ENCODE assay signal across 10 cellular contexts in genomic region chr6:114007451-114007953, GRCh38. TPM values are rescaled to one million over a fixed set of nuclear protein-coding genes. Genes with fewer than 3 reads are reported as not detected.
DNase-seq lines count a peak whose midpoint lies in the region; ATAC-seq and TF ChIP-seq lines count a peak whose summit lies in the region.
"Had no signal": no experiment of that assay in that cellular context is flagged by ENCODE, and none has a peak within 500 bp of the region (broad histone marks: within the 10 kb centered on the region; RNA-seq: fewer than 3 reads in every experiment).

No MANE protein-coding gene starts in this region.

- no peaks in the 10 kb centered on the region for H3K9me3 ChIP-seq in CD4-positive, alpha-beta T cell (ENCODE audit: control insufficient read depth, low read length)
- H3K9me3 ChIP-seq: ascending aorta had no signal

- BruUV-seq in Calu3 (replicated peaks; lab: Mats Ljungman, UMichigan) = no TSS peak

- H4K20me1 ChIP-seq in KMS-11 (ENCODE audit: insufficient read depth) = no peaks in the 10 kb centered on the region

- no peak overlapping the region for H3K27ac Mint-ChIP-seq in CD4-positive, alpha-beta T cell
- H3K27ac Mint-ChIP-seq in activated naive CD8-positive, alpha-beta T cell treated with anti-CD3 and anti-CD28 coated beads, Interleukin-2, amount 50 U/mL, for 24 hours = no peak overlapping the region
- H3K27ac Mint-ChIP-seq in Calu3 (ENCODE audit: unreplicated experiment) = no peak overlapping the region

- POLR2A ChIA-PET in CD4-positive, alpha-beta T cell (lab: Charles Lee) = no interaction called here

- no peak for TF ChIP-seq CTCF in CD4-positive, alpha-beta T cell (IDR thresholded peaks at IDR 0.05)
- TF ChIP-seq CTCF in KMS-11 (conservative IDR thresholded peaks at IDR 0.05; ENCODE audit: low read depth, low read length) = no peak
- no peak for TF ChIP-seq CTCF in Calu3 (IDR thresholded peaks at IDR 0.05; ENCODE audit: unreplicated experiment)

- CTCF ChIA-PET in CD4-positive, alpha-beta T cell (lab: Charles Lee) = no interaction called here
- CTCF ChIA-PET in Calu3 (lab: Charles Lee) = no interaction called here

- peaks cover 24% of the 10 kb centered on the region for H3K4me1 ChIP-seq in KMS-11 (ENCODE audit: low read depth, poor library complexity, severe bottlenecking)
- H3K4me1 ChIP-seq: ascending aorta had no signal

- intact Hi-C loops in CD4-positive, alpha-beta T cell (cut with DNase I, micrococcal nuclease) = no loop called here
- intact Hi-C loops in Calu3 (cut with micrococcal nuclease; ENCODE audit: unreplicated experiment) = no loop called here

- H3K4me3 Mint-ChIP-seq in CD4-positive, alpha-beta T cell = no peak overlapping the region
- no peak overlapping the region for H3K4me3 Mint-ChIP-seq in activated naive CD8-positive, alpha-beta T cell treated with anti-CD3 and anti-CD28 coated beads, Interleukin-2, amount 50 U/mL, for 24 hours
- H3K4me3 Mint-ChIP-seq in Calu3 (ENCODE audit: low read depth, unreplicated experiment) = no peak overlapping the region

- no peaks in the 10 kb centered on the region for H3K9me3 Mint-ChIP-seq in CD4-positive, alpha-beta T cell
- no peaks in the 10 kb centered on the region for H3K9me3 Mint-ChIP-seq in activated naive CD8-positive, alpha-beta T cell treated with anti-CD3 and anti-CD28 coated beads, Interleukin-2, amount 50 U/mL, for 24 hours
- H3K9me3 Mint-ChIP-seq in Calu3 (ENCODE audit: low read depth, unreplicated experiment) = no peaks in the 10 kb centered on the region

- no peaks in the 10 kb centered on the region for H3K36me3 ChIP-seq in KMS-11 (ENCODE audit: insufficient read depth)
- H3K36me3 ChIP-seq: ascending aorta had no signal

- H3K36me3 Mint-ChIP-seq in CD4-positive, alpha-beta T cell (ENCODE audit: low read depth) = no peaks in the 10 kb centered on the region
- no peaks in the 10 kb centered on the region for H3K36me3 Mint-ChIP-seq in activated naive CD8-positive, alpha-beta T cell treated with anti-CD3 and anti-CD28 coated beads, Interleukin-2, amount 50 U/mL, for 24 hours (ENCODE audit: low read depth)
- H3K36me3 Mint-ChIP-seq in Calu3 (ENCODE audit: insufficient read depth, unreplicated experiment) = no peaks in the 10 kb centered on the region

- peak; percentile 68 for ATAC-seq in CD4-positive, alpha-beta T cell (ENCODE audit: poor library complexity)
- ATAC-seq in GM19372 (IDR thresholded peaks at IDR 0.05; ENCODE audit: low read depth, unreplicated experiment) (peak; percentile 90), GM21360 (IDR thresholded peaks at IDR 0.05; ENCODE audit: unreplicated experiment) (no peak)
- peak; percentile 89 for ATAC-seq in activated naive CD8-positive, alpha-beta T cell treated with anti-CD3 and anti-CD28 coated beads, Interleukin-2, amount 50 U/mL, for 24 hours

- peaks cover 27% of the 10 kb centered on the region for H3K27me3 Mint-ChIP-seq in CD4-positive, alpha-beta T cell
- H3K27me3 Mint-ChIP-seq in activated naive CD8-positive, alpha-beta T cell treated with anti-CD3 and anti-CD28 coated beads, Interleukin-2, amount 50 U/mL, for 24 hours = peaks cover 10% of the 10 kb centered on the region
- H3K27me3 Mint-ChIP-seq in Calu3 (ENCODE audit: unreplicated experiment) = no peaks in the 10 kb centered on the region

- H3K79me2 ChIP-seq in KMS-11 (ENCODE audit: insufficient read depth, low read depth) = no peaks in the 10 kb centered on the region

- peak overlapping the region; percentile 71 for H3K4me2 ChIP-seq in KMS-11

- peak in 3 of 10 experiments; percentile 2 to 17 (median 7) for DNase-seq in CD4-positive, alpha-beta T cell
- no peak for DNase-seq in activated naive CD8-positive, alpha-beta T cell treated with anti-CD3 and anti-CD28 coated beads, Interleukin-2, amount 50 U/mL, for 24 hours
- DNase-seq in NCI-H2196 (lab: John Stamatoyannopoulos, UW; ENCODE audit: unreplicated experiment) (no peak), GF-D8 (lab: John Stamatoyannopoulos, UW) (no peak), Calu3 (no peak)
- DNase-seq: NCI-H1048 had no signal

- H2AFZ ChIP-seq in KMS-11 (ENCODE audit: low read depth) = no peak overlapping the region

- no peak overlapping the region for H3K27ac ChIP-seq in CD4-positive, alpha-beta T cell (ENCODE audit: low read depth, low read length)
- peak overlapping the region; percentile 49 for H3K27ac ChIP-seq in KMS-11
- H3K27ac ChIP-seq: ascending aorta had no signal

- no peak overlapping the region for H3K4me3 ChIP-seq in KMS-11 (IDR thresholded peaks at IDR 0.05; ENCODE audit: insufficient read depth, low read depth, low read length)

- no peak overlapping the region; the same call in 1 of the 2 replicates for H3K9ac ChIP-seq in KMS-11

- no peaks in the 10 kb centered on the region for H3K27me3 ChIP-seq in CD4-positive, alpha-beta T cell (ENCODE audit: control insufficient read depth, insufficient read depth, low read length)
- H3K27me3 ChIP-seq in KMS-11 (ENCODE audit: insufficient read depth, low read depth) = no peaks in the 10 kb centered on the region
- H3K27me3 ChIP-seq: ascending aorta had no signal

- H3K4me1 Mint-ChIP-seq in CD4-positive, alpha-beta T cell (ENCODE audit: low read depth) = peaks cover 14% of the 10 kb centered on the region
- peaks cover 10% of the 10 kb centered on the region for H3K4me1 Mint-ChIP-seq in activated naive CD8-positive, alpha-beta T cell treated with anti-CD3 and anti-CD28 coated beads, Interleukin-2, amount 50 U/mL, for 24 hours
- H3K4me1 Mint-ChIP-seq in Calu3 (ENCODE audit: low read depth, unreplicated experiment) = peaks cover 9% of the 10 kb centered on the region

RNA-seq across cellular contexts. Expression of gene HDAC2, which starts 36.6 kb away (rescaled TPM):
- 10 to 100 TPM; 29.9 to 40.8 TPM for total RNA-seq in CD4-positive, alpha-beta T cell
- total RNA-seq in Calu3 (2022) = 170 and 176 TPM in 2 replicates
